ENCODE assay signal across 15 cellular contexts in the genomic region with DNA sequence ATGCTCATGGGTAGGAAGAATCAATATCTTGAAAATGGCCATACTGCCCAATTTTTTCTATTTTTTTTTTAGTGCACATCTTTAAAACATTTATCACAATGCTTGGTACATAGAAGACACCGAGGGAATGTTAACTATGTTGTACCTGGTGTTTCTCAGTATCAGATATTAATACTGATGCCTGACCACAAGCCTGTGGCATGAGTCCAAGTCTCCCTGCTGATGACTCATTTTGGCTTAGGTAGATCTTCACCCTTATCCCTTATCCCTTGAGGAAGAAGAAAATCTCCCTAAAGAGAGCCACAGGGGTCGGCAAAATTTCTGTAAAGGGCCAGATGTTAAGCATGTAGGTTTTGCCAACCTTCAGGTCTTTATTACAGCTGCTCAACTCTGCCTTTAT. TPM values are rescaled to one million over a fixed set of nuclear protein-coding genes. Genes with fewer than 3 reads are reported as not detected.
DNase-seq lines count a peak whose midpoint lies in the region; ATAC-seq, FAIRE-seq and TF ChIP-seq lines count a peak whose summit lies in the region.
"Had no signal": no experiment of that assay in that cellular context is flagged by ENCODE, and none has a peak within 500 bp of the region (broad histone marks: within the 10 kb centered on the region; RNA-seq: fewer than 3 reads in every experiment).

No MANE protein-coding gene starts in this region.

- peak; percentile 74 for DNase-seq in LHCN-M2 (ENCODE audit: low read depth)
- peak; percentile 68 for DNase-seq in astrocyte of the spinal cord (ENCODE audit: low read depth, low spot score)
- DNase-seq in omental fat pad (ENCODE audit: low spot score): no peak
- DNase-seq in NCI-H345 treated with DMSO at 0.1 percent for 48 hours (lab: John Stamatoyannopoulos, UW; ENCODE audit: unreplicated experiment): no peak
- DNase-seq in kidney: no peak
- no peak for DNase-seq in right cardiac atrium
- DNase-seq in HAP-1 (ENCODE audit: low spot score in 2 of 2): no peak
- DNase-seq: activated CD4-positive, alpha-beta T cell treated with anti-CD3 and anti-CD28 coated beads, Interleukin-2, amount 10 ng/mL, durations not matched to agents 7 days and 5 days; CD8-positive, alpha-beta memory T cell; effector CD4-positive, alpha-beta T cell; naive thymus-derived CD8-positive, alpha-beta T cell; NCI-H2171; stimulated activated CD4-positive, alpha-beta T cell treated with anti-CD3 and anti-CD28 coated beads, Interleukin-15, amount 100 ng/mL, for 24 hours had no signal

- H3K27me3 ChIP-seq in right cardiac atrium (ENCODE audit: control insufficient read depth, insufficient read depth): no peaks in the 10 kb centered on the region
- no peaks in the 10 kb centered on the region for H3K27me3 ChIP-seq in HAP-1 (ENCODE audit: low read depth)

- H3K4me1 ChIP-seq in kidney (ENCODE audit: control insufficient read depth in 1 of 2, insufficient read depth in 1 of 2, low read depth in 1 of 2, low read length in 2 of 2): peaks cover 7 to 8% of the 10 kb centered on the region in 2 donors
- peaks cover 5% of the 10 kb centered on the region for H3K4me1 ChIP-seq in right cardiac atrium (ENCODE audit: control insufficient read depth, insufficient read depth, low read length)
- no peaks in the 10 kb centered on the region for H3K4me1 ChIP-seq in HAP-1

- H3K9me3 ChIP-seq in kidney (ENCODE audit: control insufficient read depth in 1 of 2, low read length in 2 of 2) (no peaks in the 10 kb centered on the region), right cardiac atrium (ENCODE audit: control insufficient read depth, low read length) (no peaks in the 10 kb centered on the region), HAP-1 (no peaks in the 10 kb centered on the region)

- H3K27ac ChIP-seq in kidney (ENCODE audit: low read depth in 2 of 2, low read length in 2 of 2): no peak overlapping the region
- H3K27ac ChIP-seq in right cardiac atrium (ENCODE audit: low read length): no peak overlapping the region

- TF ChIP-seq CTCF in astrocyte of the spinal cord (IDR thresholded peaks at IDR 0.05; ENCODE audit: low read depth, low read length) (no peak), omental fat pad (IDR thresholded peaks at IDR 0.05) (no peak), kidney (IDR thresholded peaks at IDR 0.05; ENCODE audit: borderline replicate concordance, extremely low read depth, insufficient read depth) (no peak)

- H3K36me3 ChIP-seq in kidney (ENCODE audit: control insufficient read depth in 1 of 2, insufficient read depth in 2 of 2, low read length in 2 of 2) (no peaks in the 10 kb centered on the region), HAP-1 (replicated peaks) (no peaks in the 10 kb centered on the region)

- intact Hi-C loops in kidney (cut with DNase I): no loop called here
- intact Hi-C loops in right cardiac atrium (cut with DNase I): no loop called here

- in situ Hi-C loops in astrocyte of the spinal cord (cut with HindIII; ENCODE audit: low sequenced_read_pairs) (no loop called here), HAP-1 (cut with MboI; ENCODE audit: low sequenced_read_pairs) (no loop called here)

- ATAC-seq in GM18511 (IDR thresholded peaks at IDR 0.05; ENCODE audit: unreplicated experiment): peak; percentile 78
- peak; percentile 44 for ATAC-seq in omental fat pad (ENCODE audit: low FRiP score)
- ATAC-seq in right cardiac atrium: no peak
- ATAC-seq: naive thymus-derived CD8-positive, alpha-beta T cell; stimulated activated memory B cell treated with anti-CD40 and anti-IgM and Interleukin-4, amounts not matched to agents 10 μg/mL and 1 μg/mL and 100 μg/mL, for 72 hours had no signal

- no peak for FAIRE-seq in kidney (lab: Jason Lieb, UNC)

- 73% methylated on average over 2 of the region's 2 CpGs for WGBS in right cardiac atrium

- H3K4me3 ChIP-seq in astrocyte of the spinal cord (ENCODE audit: low read depth, low read length): no peak overlapping the region
- H3K4me3 ChIP-seq in kidney (ENCODE audit: low read length in 2 of 2): no peak overlapping the region
- no peak overlapping the region for H3K4me3 ChIP-seq in right cardiac atrium (ENCODE audit: low read length)
- no peak overlapping the region for H3K4me3 ChIP-seq in HAP-1

- no peak overlapping the region for H3K9ac ChIP-seq in kidney (ENCODE audit: low read length in 2 of 2)

RNA-seq across cellular contexts. Expression of a gene that starts 14.5 kb away (rescaled TPM):
- total RNA-seq in LHCN-M2 (2014; rRNA removed) (54.2 and 64.8 TPM in 2 replicates), omental fat pad (10 to 100 TPM; 13.4 to 29.3 (median 20.2) TPM), kidney (19.0 TPM), right cardiac atrium (10 to 100 TPM; 18.4 to 36.5 (median 31.0) TPM)
- polyA plus RNA-seq in LHCN-M2 (2012): 13.1 TPM
- polyA plus RNA-seq in kidney (ENCODE audit: insufficient read depth, low read depth, low replicate concordance) (3.7 TPM), right cardiac atrium (6.6 TPM)
- polyA plus RNA-seq: CD8-positive, alpha-beta memory T cell; naive thymus-derived CD8-positive, alpha-beta T cell had no signal

RNA-seq across cellular contexts. Expression of a gene that starts 56.7 kb away (rescaled TPM):
- 12.9 and 15.7 TPM in 2 replicates for total RNA-seq in LHCN-M2 (2014; rRNA removed)
- polyA plus RNA-seq in LHCN-M2 (2012): 15.3 TPM
- 10 to 100 TPM; 18.9 to 36.5 (median 28.0) TPM for total RNA-seq in omental fat pad
- total RNA-seq in kidney: 15.5 TPM
- 18.2 TPM for polyA plus RNA-seq in kidney (ENCODE audit: insufficient read depth, low read depth, low replicate concordance)
- 10 to 100 TPM in 1 of 4 donors, 1 to 10 TPM in 3; 6.1 to 13.1 (median 8.0) TPM for total RNA-seq in right cardiac atrium
- 5.2 TPM for polyA plus RNA-seq in right cardiac atrium

Comparison
In these comparisons a context has a peak if more than half of its experiments do, and no peak if none do; other contexts are left out.
1. ATAC-seq: peak in GM18511 (single experiment) and omental fat pad (single experiment); none in right cardiac atrium (0 of 2).
2. DNase-seq: peak in LHCN-M2 (single experiment) and astrocyte of the spinal cord (single experiment); none in omental fat pad (single experiment), NCI-H345 treated with DMSO at 0.1 percent for 48 hours (single experiment), kidney (single experiment), right cardiac atrium (0 of 3) and HAP-1 (0 of 2).